39 cellular contexts compared by ENCODE assay signal in the genomic region with DNA sequence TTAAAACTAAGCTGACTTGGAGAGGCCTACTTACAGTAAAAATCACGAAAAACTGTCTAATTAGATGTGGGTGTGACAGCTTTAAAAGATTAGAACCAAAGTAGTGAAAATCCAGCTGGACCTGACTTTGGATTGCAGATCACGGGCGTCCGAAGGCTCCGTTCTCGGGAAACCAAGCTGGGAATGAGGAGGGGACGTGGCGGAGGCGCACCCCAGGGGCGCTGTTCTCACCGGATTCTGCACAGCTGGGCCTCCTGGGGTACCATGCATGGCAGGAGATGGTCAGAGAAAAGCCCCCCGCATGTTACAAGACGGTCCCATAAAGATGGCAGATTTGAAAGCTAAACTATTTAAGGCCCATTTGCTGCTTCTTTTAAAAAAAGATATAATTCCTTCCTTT. TPM values are rescaled to one million over a fixed set of nuclear protein-coding genes. Genes with fewer than 3 reads are reported as not detected.
"Had no signal": no experiment of that assay in that cellular context is flagged by ENCODE, and none has a peak within 500 bp of the region (broad histone marks: within the 10 kb centered on the region; RNA-seq: fewer than 3 reads in every experiment).

No MANE protein-coding gene starts in this region.

- H3K9me3 Mint-ChIP-seq: activated naive CD4-positive, alpha-beta T cell treated with anti-CD3 and anti-CD28 coated beads, Interleukin-2, amount 50 U/mL, for 24 hours; activated naive CD8-positive, alpha-beta T cell treated with anti-CD3 and anti-CD28 coated beads for 36 hours; activated T-cell treated with anti-CD3 and anti-CD28 coated beads, Interleukin-2, amount 50 U/mL, for 24 hours; activated T-cell treated with anti-CD3 and anti-CD28 coated beads, Interleukin-2, amount 50 U/mL, for 4 hours; activated T-helper 17 cell treated with anti-CD3 and anti-CD28 coated beads, Interleukin-2, amount 50 U/mL, for 72 hours; central memory CD8-positive, alpha-beta T cell had no signal

- FAIRE-seq: astrocyte, bronchial epithelial cell had no signal

- H3K4me3 ChIP-seq: adrenal gland, ascending aorta, body of pancreas, breast epithelium, cardiac muscle cell had no signal

- H3K4me3 Mint-ChIP-seq: activated naive CD4-positive, alpha-beta T cell treated with anti-CD3 and anti-CD28 coated beads for 36 hours; activated naive CD4-positive, alpha-beta T cell treated with anti-CD3 and anti-CD28 coated beads, Interleukin-2, amount 10 ng/mL, durations not matched to agents 7 days and 5 days; activated naive CD4-positive, alpha-beta T cell treated with anti-CD3 and anti-CD28 coated beads, Interleukin-2, amount 50 U/mL, for 24 hours; activated naive CD8-positive, alpha-beta T cell; activated naive CD8-positive, alpha-beta T cell treated with anti-CD3 and anti-CD28 coated beads for 36 hours; activated naive CD8-positive, alpha-beta T cell treated with anti-CD3 and anti-CD28 coated beads, Interleukin-2, amount 10 ng/mL, durations not matched to agents 7 days and 5 days; activated naive CD8-positive, alpha-beta T cell treated with anti-CD3 and anti-CD28 coated beads, Interleukin-2, amount 50 U/mL, for 24 hours; activated T-cell treated with anti-CD3 and anti-CD28 coated beads, Interleukin-2, amount 50 U/mL, for 24 hours; activated T-cell treated with anti-CD3 and anti-CD28 coated beads, Interleukin-2, amount 50 U/mL, for 4 hours; activated T-cell treated with anti-CD3 and anti-CD28 coated beads, Interleukin-2, amount 50 U/mL, for 72 hours; activated T-helper 1 cell treated with anti-CD3 and anti-CD28 coated beads, Interleukin-12 subunit alpha, Interleukin-12 subunit beta, Interleukin-2, Interleukin-4 antibody, amounts not matched to agents 30 ng/mL and 10 ng/mL and 1 ng/mL, durations not matched to agents 14 hours and 24 hours and 36 hours; activated T-helper 17 cell treated with anti-CD3 and anti-CD28 coated beads, Interleukin-2, amount 50 U/mL, for 72 hours; brain; central memory CD8-positive, alpha-beta T cell had no signal

- H3K36me3 ChIP-seq: adrenal gland, ascending aorta, brain microvascular endothelial cell, breast epithelium, cardiac muscle cell had no signal

- H3K4me1 Mint-ChIP-seq: activated naive CD4-positive, alpha-beta T cell treated with anti-CD3 and anti-CD28 coated beads, Interleukin-2, amount 10 ng/mL, durations not matched to agents 7 days and 5 days; activated naive CD4-positive, alpha-beta T cell treated with anti-CD3 and anti-CD28 coated beads, Interleukin-2, amount 50 U/mL, for 24 hours; activated naive CD8-positive, alpha-beta T cell treated with anti-CD3 and anti-CD28 coated beads for 36 hours; activated naive CD8-positive, alpha-beta T cell treated with anti-CD3 and anti-CD28 coated beads, Interleukin-2, amount 50 U/mL, for 24 hours; activated T-helper 17 cell treated with anti-CD3 and anti-CD28 coated beads, Interleukin-2, amount 50 U/mL, for 72 hours; central memory CD8-positive, alpha-beta T cell had no signal

- H3K4me1 ChIP-seq: adrenal gland, ascending aorta, breast epithelium had no signal

- H3K36me3 Mint-ChIP-seq: activated naive CD4-positive, alpha-beta T cell treated with anti-CD3 and anti-CD28 coated beads, Interleukin-2, amount 10 ng/mL, durations not matched to agents 7 days and 5 days; activated naive CD4-positive, alpha-beta T cell treated with anti-CD3 and anti-CD28 coated beads, Interleukin-2, amount 50 U/mL, for 24 hours; activated naive CD4-positive, alpha-beta T cell treated with anti-CD3 and anti-CD28 coated beads, Interleukin-2, amount 50 U/mL, for 72 hours; activated naive CD8-positive, alpha-beta T cell; activated naive CD8-positive, alpha-beta T cell treated with anti-CD3 and anti-CD28 coated beads for 36 hours; brain had no signal

- ATAC-seq: activated naive CD4-positive, alpha-beta T cell treated with anti-CD3 and anti-CD28 coated beads, Interleukin-2, amount 50 U/mL, for 72 hours; activated naive CD8-positive, alpha-beta T cell treated with anti-CD3 and anti-CD28 coated beads, Interleukin-2, amount 50 U/mL, for 24 hours; activated T-cell treated with anti-CD3 and anti-CD28 coated beads, Interleukin-2, amount 50 U/mL, for 4 hours; activated T-cell treated with anti-CD3 and anti-CD28 coated beads, Interleukin-2, amount 50 U/mL, for 72 hours; activated T-helper 17 cell treated with anti-CD3 and anti-CD28 coated beads, Interleukin-2, amount 50 U/mL, for 72 hours; body of pancreas had no signal

- DNase-seq: activated effector memory CD4-positive, alpha-beta T cell treated with anti-CD3 and anti-CD28 coated beads, Interleukin-2, amount 50 U/mL, for 16 hours; activated effector memory CD4-positive, alpha-beta T cell treated with Interleukin-2 at 50 U/mL for 16 hours; activated gamma-delta T cell; activated gamma-delta T cell treated with Interleukin-2 at 50 U/mL for 16 hours; activated naive CD4-positive, alpha-beta T cell; activated naive CD4-positive, alpha-beta T cell treated with anti-CD3 and anti-CD28 coated beads for 36 hours; activated naive CD4-positive, alpha-beta T cell treated with anti-CD3 and anti-CD28 coated beads, Interleukin-2, amount 10 ng/mL, durations not matched to agents 7 days and 5 days; activated naive CD4-positive, alpha-beta T cell treated with anti-CD3 and anti-CD28 coated beads, Interleukin-2, amount 50 U/mL, for 16 hours; activated naive CD4-positive, alpha-beta T cell treated with Interleukin-2 at 50 U/mL for 16 hours; activated naive CD8-positive, alpha-beta T cell treated with anti-CD3 and anti-CD28 coated beads for 36 hours; activated naive CD8-positive, alpha-beta T cell treated with anti-CD3 and anti-CD28 coated beads, Interleukin-2, amount 10 ng/mL, durations not matched to agents 7 days and 5 days; activated naive CD8-positive, alpha-beta T cell treated with anti-CD3 and anti-CD28 coated beads, Interleukin-2, amount 50 U/mL, for 24 hours; activated T-cell treated with anti-CD3 and anti-CD28 coated beads, Interleukin-2, amount 50 U/mL, for 1 hour; activated T-cell treated with anti-CD3 and anti-CD28 coated beads, Interleukin-2, amount 50 U/mL, for 24 hours; activated T-cell treated with anti-CD3 and anti-CD28 coated beads, Interleukin-2, amount 50 U/mL, for 4 hours; activated T-cell treated with anti-CD3 and anti-CD28 coated beads, Interleukin-2, amount 50 U/mL, for 48 hours; activated T-cell treated with anti-CD3 and anti-CD28 coated beads, Interleukin-2, amount 50 U/mL, for 72 hours; adrenal gland; amniotic stem cell; body of pancreas; brain microvascular endothelial cell; central memory CD4-positive, alpha-beta T cell; cerebellar nuclear complex had no signal

- H3K9me3 ChIP-seq: adrenal gland, ascending aorta, body of pancreas, breast epithelium had no signal

- H3K27ac Mint-ChIP-seq: activated naive CD4-positive, alpha-beta T cell treated with anti-CD3 and anti-CD28 coated beads for 36 hours; activated naive CD4-positive, alpha-beta T cell treated with anti-CD3 and anti-CD28 coated beads, Interleukin-2, amount 10 ng/mL, durations not matched to agents 7 days and 5 days; activated naive CD4-positive, alpha-beta T cell treated with anti-CD3 and anti-CD28 coated beads, Interleukin-2, amount 50 U/mL, for 24 hours; activated naive CD4-positive, alpha-beta T cell treated with anti-CD3 and anti-CD28 coated beads, Interleukin-2, amount 50 U/mL, for 72 hours; activated naive CD8-positive, alpha-beta T cell; activated naive CD8-positive, alpha-beta T cell treated with anti-CD3 and anti-CD28 coated beads for 36 hours; activated naive CD8-positive, alpha-beta T cell treated with anti-CD3 and anti-CD28 coated beads, Interleukin-2, amount 10 ng/mL, durations not matched to agents 7 days and 5 days; activated naive CD8-positive, alpha-beta T cell treated with anti-CD3 and anti-CD28 coated beads, Interleukin-2, amount 50 U/mL, for 24 hours; activated T-cell treated with anti-CD3 and anti-CD28 coated beads, Interleukin-2, amount 50 U/mL, for 24 hours; activated T-cell treated with anti-CD3 and anti-CD28 coated beads, Interleukin-2, amount 50 U/mL, for 72 hours; activated T-helper 1 cell treated with anti-CD3 and anti-CD28 coated beads, Interleukin-12 subunit alpha, Interleukin-12 subunit beta, Interleukin-2, Interleukin-4 antibody, amounts not matched to agents 30 ng/mL and 10 ng/mL and 1 ng/mL, durations not matched to agents 14 hours and 24 hours and 36 hours; activated T-helper 17 cell treated with anti-CD3 and anti-CD28 coated beads, Interleukin-2, amount 50 U/mL, for 72 hours; activated T-helper 2 cell treated with anti-CD3 and anti-CD28 coated beads, Interferon-gamma antibody, Interleukin-2, Interleukin-4, amounts not matched to agents 10 μg/mL and 5 μg/mL and 100 μg/mL, durations not matched to agents 14 hours and 24 hours and 36 hours had no signal

- H3K27me3 ChIP-seq: ascending aorta, body of pancreas, cardiac muscle cell had no signal

- H3K27me3 Mint-ChIP-seq: activated naive CD8-positive, alpha-beta T cell treated with anti-CD3 and anti-CD28 coated beads, Interleukin-2, amount 10 ng/mL, durations not matched to agents 7 days and 5 days had no signal

- H3K27ac ChIP-seq: adrenal gland, ascending aorta, body of pancreas, brain microvascular endothelial cell, breast epithelium, cardiac muscle cell had no signal

RNA-seq across cellular contexts. Expression of gene OTOS, which starts 5.0 kb away (rescaled TPM):
- total RNA-seq: activated naive CD4-positive, alpha-beta T cell treated with anti-CD3 and anti-CD28 coated beads for 36 hours; activated naive CD4-positive, alpha-beta T cell treated with anti-CD3 and anti-CD28 coated beads, Interleukin-2, amount 50 U/mL, for 72 hours; activated naive CD8-positive, alpha-beta T cell treated with anti-CD3 and anti-CD28 coated beads for 36 hours; activated naive CD8-positive, alpha-beta T cell treated with anti-CD3 and anti-CD28 coated beads, Interleukin-2, amount 10 ng/mL, durations not matched to agents 7 days and 5 days; activated T-cell treated with anti-CD3 and anti-CD28 coated beads, Interleukin-2, amount 50 U/mL, for 4 hours; activated T-cell treated with anti-CD3 and anti-CD28 coated beads, Interleukin-2, amount 50 U/mL, for 72 hours; activated T-helper 1 cell treated with anti-CD3 and anti-CD28 coated beads, Interleukin-12 subunit alpha, Interleukin-12 subunit beta, Interleukin-2, Interleukin-4 antibody, amounts not matched to agents 30 ng/mL and 10 ng/mL and 1 ng/mL, durations not matched to agents 14 hours and 24 hours and 36 hours; activated T-helper 17 cell treated with anti-CD3 and anti-CD28 coated beads, Interleukin-2, amount 50 U/mL, for 72 hours; activated T-helper 2 cell treated with anti-CD3 and anti-CD28 coated beads, Interferon-gamma antibody, Interleukin-2, Interleukin-4, amounts not matched to agents 10 μg/mL and 5 μg/mL and 100 μg/mL, durations not matched to agents 14 hours and 24 hours and 36 hours; adrenal gland; aorta; ascending aorta; astrocyte; body of pancreas; breast epithelium; bronchial epithelial cell; cardiac muscle cell; cardiac septum; chondrocyte had no signal
- polyA plus RNA-seq: adrenal gland, aorta, cardiac muscle cell had no signal
